ENCODE assay signal across 7 cellular contexts in the genomic region with DNA sequence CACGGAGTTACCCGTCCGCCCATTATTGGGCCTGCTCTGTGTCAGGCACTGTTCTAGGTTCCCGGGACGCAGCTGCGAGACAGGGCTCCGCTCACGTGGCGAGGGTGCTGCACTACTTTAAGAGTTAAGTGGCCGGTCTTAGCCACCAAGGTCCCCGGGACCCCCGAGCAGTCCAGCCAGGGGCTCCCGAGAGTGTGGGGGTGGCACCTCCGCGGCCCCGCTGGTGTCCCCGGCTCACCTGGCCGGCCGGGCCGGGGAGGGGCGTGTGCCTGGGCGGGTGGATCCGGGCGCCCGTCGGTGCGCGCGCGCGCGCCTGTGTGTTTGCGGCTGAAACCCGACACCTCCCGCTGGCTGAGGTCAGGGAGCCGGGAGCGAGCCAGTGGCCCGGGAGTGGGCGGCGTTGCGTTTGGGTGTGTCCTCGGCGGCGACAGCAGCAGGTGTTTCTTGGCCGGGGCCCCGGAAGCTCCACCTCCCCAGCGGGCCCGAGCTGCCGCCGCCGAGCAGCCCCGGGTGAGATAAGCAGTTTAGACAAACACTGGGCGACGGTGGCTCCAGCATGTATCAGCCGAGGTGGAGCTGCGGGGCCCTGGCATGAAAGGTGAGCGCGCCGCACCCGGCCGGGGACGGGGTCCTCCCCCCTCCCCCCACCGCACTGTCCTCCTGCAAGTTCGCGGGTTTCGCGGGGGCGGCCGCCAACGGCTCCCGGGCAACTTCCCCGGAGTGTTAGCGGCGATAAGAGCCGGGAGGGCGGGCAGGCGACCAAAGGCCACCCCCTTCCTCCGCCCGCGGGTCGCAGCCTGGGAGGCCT. TPM values are rescaled to one million over a fixed set of nuclear protein-coding genes. Genes with fewer than 3 reads are reported as not detected.
DNase-seq lines count a peak whose midpoint lies in the region; ATAC-seq and TF ChIP-seq lines count a peak whose summit lies in the region.

A gene (plus strand): TSS at position 522 of the 808 bp plus-strand sequence. CDS start 70 bp downstream, at position 592.

- peak within 1 kb of the TSS; percentile 98 for H3K27ac ChIP-seq in skeletal muscle tissue (ENCODE audit: low read depth, low read length)

- TF ChIP-seq POLR2A in GM18505 (IDR thresholded peaks at IDR 0.05; ENCODE audit: borderline replicate concordance, extremely low read depth, insufficient read depth, insufficient read length) = peak; percentile 60

- H3K4me3 ChIP-seq in iPS-15b (ENCODE audit: low read depth, low read length) (peak within 1 kb of the TSS; percentile 82), skeletal muscle tissue (ENCODE audit: low read length in 3 of 3) (peak within 1 kb of the TSS; percentile 71 to 79 (median 73))

- H3K9me3 ChIP-seq in iPS-15b (ENCODE audit: control insufficient read depth, insufficient read depth, low read length) (no peaks in the 10 kb centered on the region), skeletal muscle tissue (ENCODE audit: control insufficient read depth in 3 of 3, low read length in 3 of 3) (no peaks in the 10 kb centered on the region)

- peak within 1 kb of the TSS in 3 of 5 experiments; percentile 72 to 93 (median 77) for H3K27ac Mint-ChIP-seq in brain

- peak; percentile 76 for DNase-seq in NCI-H146 treated with DMSO at 0.1 percent for 48 hours (lab: John Stamatoyannopoulos, UW; ENCODE audit: unreplicated experiment)
- DNase-seq in T-helper 2 cell = peak; percentile 25 to 78 (median 30)

- peaks cover 64% of the 10 kb centered on the region for H3K4me1 Mint-ChIP-seq in brain

- peaks cover 21% of the 10 kb centered on the region for H3K4me1 ChIP-seq in iPS-15b (ENCODE audit: control insufficient read depth, insufficient read depth, low read length)
- H3K4me1 ChIP-seq in skeletal muscle tissue (ENCODE audit: control insufficient read depth in 3 of 3, insufficient read depth in 3 of 3, low read length in 3 of 3) = peaks cover 46 to 59% (median 54%) of the 10 kb centered on the region in 3 donors

- H3K36me3 ChIP-seq in iPS-15b (ENCODE audit: control insufficient read depth, insufficient read depth, low read length) (peaks cover 16% of the 10 kb centered on the region), skeletal muscle tissue (ENCODE audit: control insufficient read depth in 3 of 3, insufficient read depth in 3 of 3, low read length in 3 of 3) (peaks cover 0 to 2% (median 0%) of the 10 kb centered on the region in 3 donors)

- H3K9ac ChIP-seq in iPS-15b (ENCODE audit: low read depth, low read length) (peak within 1 kb of the TSS; percentile 73), skeletal muscle tissue (ENCODE audit: low read depth in 1 of 3, low read length in 3 of 3) (peak within 1 kb of the TSS; percentile 77 to 87 (median 86))

- peak within 1 kb of the TSS; percentile 73 to 83 (median 80) for H3K4me3 Mint-ChIP-seq in brain

- TF ChIP-seq CTCF in brain (conservative IDR thresholded peaks at IDR 0.05) = no peak

- no peaks in the 10 kb centered on the region for H3K27me3 ChIP-seq in iPS-15b (ENCODE audit: control insufficient read depth, insufficient read depth, low read length)
- H3K27me3 ChIP-seq in skeletal muscle tissue (ENCODE audit: control insufficient read depth in 3 of 3, insufficient read depth in 3 of 3, low read length in 3 of 3) = no peaks in the 10 kb centered on the region

- no peaks in the 10 kb centered on the region for H3K36me3 Mint-ChIP-seq in brain

- peaks cover 4% of the 10 kb centered on the region for H3K27me3 Mint-ChIP-seq in brain

- H3K9me3 Mint-ChIP-seq in brain = peaks cover 0 to 4% (median 0%) of the 10 kb centered on the region in 5 experiments

- ATAC-seq in GM18505 (IDR thresholded peaks at IDR 0.05; ENCODE audit: unreplicated experiment) (peak; percentile 33), HG02852 (IDR thresholded peaks at IDR 0.05; ENCODE audit: unreplicated experiment) (peak; percentile 44)

RNA-seq across cellular contexts. Expression of the gene that starts here (rescaled TPM):
- 127 TPM for polyA plus RNA-seq in brain (ENCODE audit: insufficient read depth, low read depth, low replicate concordance)
- 27.7 TPM for total RNA-seq in skeletal muscle tissue

Comparison
In these comparisons a context has a peak if more than half of its experiments do, and no peak if none do; other contexts are left out.
1. Peak in every context shown above with its lines: DNase-seq, ATAC-seq, H3K4me3 ChIP-seq and H3K27ac ChIP-seq.